Comparison of ENCODE assay signal across 9 cellular contexts in genomic region chr5:67011422-67011821, GRCh38.
A peak's percentile ranks its signal among the peaks of the same experiment; 100 is the strongest.
DNase-seq lines count a peak whose midpoint lies in the region; ATAC-seq and TF ChIP-seq lines count a peak whose summit lies in the region.
"Had no signal": no experiment of that assay in that cellular context is flagged by ENCODE, and none has a peak within 500 bp of the region (broad histone marks: within the 10 kb centered on the region; RNA-seq: fewer than 3 reads in every experiment).

No MANE protein-coding gene starts in this region.

- DNase-seq in activated naive CD4-positive, alpha-beta T cell (lab: John Stamatoyannopoulos, UW): no peak
- DNase-seq in brain microvascular endothelial cell: no peak
- DNase-seq in tibial artery: no peak
- DNase-seq in NCI-H1417 treated with DMSO at 0.1 percent for 48 hours (lab: John Stamatoyannopoulos, UW): no peak
- no peak for DNase-seq in KG1 (lab: John Stamatoyannopoulos, UW)

- H3K36me3 Mint-ChIP-seq in activated naive CD4-positive, alpha-beta T cell treated with anti-CD3 and anti-CD28 coated beads, Interleukin-2, amount 50 U/mL, for 24 hours: peaks cover 15% of the 10 kb centered on the region

- peaks cover 4% of the 10 kb centered on the region for H3K9me3 Mint-ChIP-seq in activated naive CD4-positive, alpha-beta T cell treated with anti-CD3 and anti-CD28 coated beads, Interleukin-2, amount 50 U/mL, for 24 hours

- no peak overlapping the region for H3K4me3 ChIP-seq in brain microvascular endothelial cell (ENCODE audit: low read depth, low read length)
- H3K4me3 ChIP-seq in muscle layer of colon (ENCODE audit: low read depth in 1 of 2, low read length in 2 of 2): peak overlapping the region in 1 of 2 donors; percentile 12
- H3K4me3 ChIP-seq in tibial artery: peak overlapping the region in 1 of 2 donors; percentile 26

- no peak for ATAC-seq in GM19395 (IDR thresholded peaks at IDR 0.05; ENCODE audit: unreplicated experiment)

- in situ Hi-C loops in brain microvascular endothelial cell (cut with HindIII; ENCODE audit: low pct_ligation_motif_present, low sequenced_read_pairs): no loop called here

- H3K4me1 ChIP-seq in muscle layer of colon (ENCODE audit: insufficient read depth, low read length): peaks cover 58% of the 10 kb centered on the region
- peaks cover 0 to 81% (median 42%) of the 10 kb centered on the region in 4 donors for H3K4me1 ChIP-seq in tibial artery

- no peak for TF ChIP-seq CTCF in brain microvascular endothelial cell (IDR thresholded peaks at IDR 0.05; ENCODE audit: low read depth, low read length, missing control alignments)
- no peak for TF ChIP-seq CTCF in tibial artery (IDR thresholded peaks at IDR 0.05)

- H3K9me3 ChIP-seq in muscle layer of colon (ENCODE audit: low read length) (no peaks in the 10 kb centered on the region), tibial artery (no peaks in the 10 kb centered on the region)

- peak overlapping the region; percentile 91 for H3K27ac Mint-ChIP-seq in activated naive CD4-positive, alpha-beta T cell treated with anti-CD3 and anti-CD28 coated beads, Interleukin-2, amount 50 U/mL, for 24 hours
- H3K27ac Mint-ChIP-seq: progenitor cell of endocrine pancreas had no signal

- H3K9ac ChIP-seq in muscle layer of colon (ENCODE audit: low read length): no peak overlapping the region

- H3K36me3 ChIP-seq in brain microvascular endothelial cell (replicated peaks) (no peaks in the 10 kb centered on the region), muscle layer of colon (ENCODE audit: insufficient read depth, low read length) (no peaks in the 10 kb centered on the region), tibial artery (no peaks in the 10 kb centered on the region)

- H3K27ac ChIP-seq in brain microvascular endothelial cell (peak overlapping the region; percentile 86), muscle layer of colon (ENCODE audit: low read depth, low read length) (peak overlapping the region; percentile 65), tibial artery (peak overlapping the region; percentile 66 to 77)

- H3K27me3 Mint-ChIP-seq in activated naive CD4-positive, alpha-beta T cell treated with anti-CD3 and anti-CD28 coated beads, Interleukin-2, amount 50 U/mL, for 24 hours: no peaks in the 10 kb centered on the region
- H3K27me3 Mint-ChIP-seq: progenitor cell of endocrine pancreas had no signal

- intact Hi-C loops in tibial artery (cut with DNase I; ENCODE audit: low total_unique reads): no loop called here

- peak overlapping the region; percentile 69 for H3K4me3 Mint-ChIP-seq in activated naive CD4-positive, alpha-beta T cell treated with anti-CD3 and anti-CD28 coated beads, Interleukin-2, amount 50 U/mL, for 24 hours

- no peaks in the 10 kb centered on the region for H3K27me3 ChIP-seq in brain microvascular endothelial cell (replicated peaks)
- H3K27me3 ChIP-seq in muscle layer of colon (ENCODE audit: control insufficient read depth in 1 of 2, insufficient read depth in 2 of 2, low read length in 2 of 2): no peaks in the 10 kb centered on the region
- H3K27me3 ChIP-seq in tibial artery: no peaks in the 10 kb centered on the region

- H3K4me1 Mint-ChIP-seq in activated naive CD4-positive, alpha-beta T cell treated with anti-CD3 and anti-CD28 coated beads, Interleukin-2, amount 50 U/mL, for 24 hours: peaks cover 94% of the 10 kb centered on the region
